In the genomic region with DNA sequence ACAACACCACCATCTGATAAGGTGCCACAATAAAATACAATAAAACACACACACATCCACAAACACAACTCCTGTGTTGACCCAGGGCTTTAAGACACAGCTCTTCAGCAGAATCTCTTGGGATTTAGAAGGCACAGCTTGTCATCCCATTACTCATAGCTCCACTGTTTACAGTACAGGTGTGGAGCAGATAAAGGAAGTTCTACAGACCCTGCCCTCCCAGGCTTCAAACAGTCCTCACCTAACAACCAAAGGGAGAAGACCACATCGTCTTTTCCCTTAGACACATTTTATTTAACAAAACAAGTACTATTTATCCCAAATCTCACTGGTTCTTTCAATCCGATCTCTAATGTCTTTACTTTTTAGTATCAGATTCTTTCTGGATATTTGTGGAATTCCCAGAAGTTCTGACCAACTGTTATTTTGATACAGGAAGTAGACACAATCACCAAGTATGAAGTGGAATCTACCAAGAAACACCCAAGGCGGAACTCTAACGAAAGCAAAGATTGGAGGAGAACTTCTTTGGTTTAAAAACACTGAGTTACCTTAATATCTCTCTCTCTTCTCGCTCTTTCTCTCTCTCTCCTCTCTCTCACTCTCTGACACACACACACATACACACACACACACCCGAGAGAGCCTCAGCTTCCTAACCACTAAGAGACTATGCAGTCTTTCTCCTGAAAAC, we compare ENCODE assay signal across 8 cellular contexts. TPM values are rescaled to one million over a fixed set of nuclear protein-coding genes. Genes with fewer than 3 reads are reported as not detected.
DNase-seq lines count a peak whose midpoint lies in the region; ATAC-seq and TF ChIP-seq lines count a peak whose summit lies in the region.

No MANE protein-coding gene starts in this region.

- peaks cover 94% of the 10 kb centered on the region for H3K4me1 Mint-ChIP-seq in activated naive CD4-positive, alpha-beta T cell treated with anti-CD3 and anti-CD28 coated beads, Interleukin-2, amount 50 U/mL, for 24 hours

- H3K27ac ChIP-seq in Panc1 (ENCODE audit: low read length): peak overlapping the region; percentile 81
- peak overlapping the region; percentile 73 to 87 (median 82) for H3K27ac ChIP-seq in gastrocnemius medialis

- peak; percentile 13 for ATAC-seq in Panc1
- peak in 1 of 2 donors; percentile 3 for ATAC-seq in gastrocnemius medialis
- no peak for ATAC-seq in GM18873 (IDR thresholded peaks at IDR 0.05; ENCODE audit: low FRiP score, unreplicated experiment)
- ATAC-seq in HG03108 (IDR thresholded peaks at IDR 0.05; ENCODE audit: unreplicated experiment): no peak

- CTCF ChIA-PET in Panc1 (lab: Charles Lee): no interaction called here

- TSS peak; percentile 54 for BruUV-seq in Panc1 (replicated peaks; lab: Mats Ljungman, UMichigan)

- H3K9me3 Mint-ChIP-seq in activated naive CD4-positive, alpha-beta T cell treated with anti-CD3 and anti-CD28 coated beads, Interleukin-2, amount 50 U/mL, for 24 hours: no peaks in the 10 kb centered on the region

- TF ChIP-seq POLR2A in gastrocnemius medialis (IDR thresholded peaks at IDR 0.05): no peak

- H3K36me3 Mint-ChIP-seq in activated naive CD4-positive, alpha-beta T cell treated with anti-CD3 and anti-CD28 coated beads, Interleukin-2, amount 50 U/mL, for 24 hours: peaks cover 7% of the 10 kb centered on the region

- H3K36me3 ChIP-seq in Panc1 (ENCODE audit: control insufficient read depth, insufficient read depth, low read length) (no peaks in the 10 kb centered on the region), gastrocnemius medialis (no peaks in the 10 kb centered on the region)

- in situ Hi-C loops in Panc1 (cut with HindIII; ENCODE audit: low pct_unique_long_range_greater_than_20kb, low sequenced_read_pairs): no loop called here
- in situ Hi-C loops in gastrocnemius medialis (cut with MboI; ENCODE audit: low sequenced_read_pairs in 4 of 4): no loop called here

- no peak for DNase-seq in activated naive CD4-positive, alpha-beta T cell treated with Interleukin-2 at 50 U/mL for 16 hours
- no peak for DNase-seq in Panc1 (ENCODE audit: low read depth, low spot score)
- peak; percentile 91 for DNase-seq in epithelial cell of esophagus (ENCODE audit: low read depth)
- DNase-seq in gastrocnemius medialis: no peak
- DNase-seq in C1 segment of cervical spinal cord (lab: John Stamatoyannopoulos, UW): no peak

- no peaks in the 10 kb centered on the region for H3K27me3 Mint-ChIP-seq in activated naive CD4-positive, alpha-beta T cell treated with anti-CD3 and anti-CD28 coated beads, Interleukin-2, amount 50 U/mL, for 24 hours

- H3K4me1 ChIP-seq in Panc1 (ENCODE audit: control insufficient read depth, insufficient read depth, low read length) (peaks cover 33% of the 10 kb centered on the region), gastrocnemius medialis (peaks cover 77 to 82% of the 10 kb centered on the region in 2 donors)

- H3K4me3 Mint-ChIP-seq in activated naive CD4-positive, alpha-beta T cell treated with anti-CD3 and anti-CD28 coated beads, Interleukin-2, amount 50 U/mL, for 24 hours: peak overlapping the region; percentile 93

- H3K27me3 ChIP-seq in Panc1 (ENCODE audit: control insufficient read depth, insufficient read depth, low read length) (no peaks in the 10 kb centered on the region), gastrocnemius medialis (no peaks in the 10 kb centered on the region)

- no peak for TF ChIP-seq CTCF in Panc1 (IDR thresholded peaks at IDR 0.05)
- TF ChIP-seq CTCF in epithelial cell of esophagus (IDR thresholded peaks at IDR 0.05; ENCODE audit: insufficient read depth, low read depth, low read length, missing control alignments): no peak
- no peak for TF ChIP-seq CTCF in gastrocnemius medialis (IDR thresholded peaks at IDR 0.05 in 4 of 5, conservative IDR thresholded peaks at IDR 0.05 in 1 of 5)

- POLR2A ChIA-PET in Panc1 (lab: Charles Lee): interaction anchor here (0.5 to 0.6 kb wide), 2 partner anchors 30 to 214 kb away, joined by 3 to 4 read pairs; no protein-coding TSS in a partner anchor

- intact Hi-C loops in Panc1 (cut with micrococcal nuclease; ENCODE audit: unreplicated experiment): no loop called here
- intact Hi-C loops in gastrocnemius medialis (cut with DNase I; ENCODE audit: low total_unique reads): no loop called here

- H3K27ac Mint-ChIP-seq in activated naive CD4-positive, alpha-beta T cell treated with anti-CD3 and anti-CD28 coated beads, Interleukin-2, amount 50 U/mL, for 24 hours: peak overlapping the region; percentile 96

- peak overlapping the region; percentile 64 to 87 for H3K4me3 ChIP-seq in Panc1 (ENCODE audit: low read depth in 2 of 2, low read length in 2 of 2)
- H3K4me3 ChIP-seq in epithelial cell of esophagus (ENCODE audit: low read length): peak overlapping the region; percentile 96
- H3K4me3 ChIP-seq in gastrocnemius medialis: peak overlapping the region; percentile 38 to 58 (median 50)

- H3K9me3 ChIP-seq in Panc1 (ENCODE audit: control insufficient read depth, insufficient read depth, low read depth, low read length) (no peaks in the 10 kb centered on the region), gastrocnemius medialis (no peaks in the 10 kb centered on the region)

RNA-seq across cellular contexts. Expression of gene CYTH1, which starts 46.1 kb away (rescaled TPM):
- 46.7 TPM for total RNA-seq in Panc1 (2021; ENCODE audit: unreplicated experiment)
- polyA plus RNA-seq in Panc1 (2012; ENCODE audit: insufficient read length): 35.3 TPM
- total RNA-seq in gastrocnemius medialis: 10 to 100 TPM; 24.7 to 43.7 (median 32.4) TPM
